Comparison of ENCODE assay signal across 18 cellular contexts in genomic region chr1:16184557-16185303, GRCh38. TPM values are rescaled to one million over a fixed set of nuclear protein-coding genes. Genes with fewer than 3 reads are reported as not detected.
A peak's percentile ranks its signal among the peaks of the same experiment; 100 is the strongest.
DNase-seq lines count a peak whose midpoint lies in the region; ATAC-seq and TF ChIP-seq lines count a peak whose summit lies in the region.
"Had no signal": no experiment of that assay in that cellular context is flagged by ENCODE, and none has a peak within 500 bp of the region (broad histone marks: within the 10 kb centered on the region; RNA-seq: fewer than 3 reads in every experiment).

No MANE protein-coding gene starts in this region.

- peak overlapping the region; percentile 75 for H2AK5ac ChIP-seq in IMR-90 (ENCODE audit: low read depth, low read length)

- no peak overlapping the region for H3K23ac ChIP-seq in IMR-90 (ENCODE audit: low read depth, low read length)

- no peak for TF ChIP-seq EP300 in suprapubic skin (IDR thresholded peaks at IDR 0.05)

- peak overlapping the region; percentile 46; the same call in 1 of the 2 replicates for H2BK20ac ChIP-seq in IMR-90 (ENCODE audit: low read depth, low read length)

- H2AFZ ChIP-seq in IMR-90 (replicated peaks; ENCODE audit: low read length, poor library complexity): peak overlapping the region; percentile 26
- H2AFZ ChIP-seq in hepatocyte: no peak overlapping the region

- no peak for TF ChIP-seq CTCF in IMR-90 (conservative IDR thresholded peaks at IDR 0.05; ENCODE audit: low read depth, low read length)
- no peak for TF ChIP-seq CTCF in hepatocyte (IDR thresholded peaks at IDR 0.05; ENCODE audit: poor library complexity)
- no peak for TF ChIP-seq CTCF in suprapubic skin (IDR thresholded peaks at IDR 0.05)

- H3K14ac ChIP-seq in IMR-90 (replicated peaks; ENCODE audit: low read depth, low read length): no peak overlapping the region

- in situ Hi-C loops in IMR-90 (cut with MboI; ENCODE audit: low sequenced_read_pairs): loop anchor here (5.0 to 25.0 kb wide), 2 partner anchors 107 to 397 kb away; no protein-coding TSS in a partner anchor

- 0 out of 2 replicates have a peak overlapping the region, but pooled peaks have one; percentile 18 for H4K91ac ChIP-seq in IMR-90 (ENCODE audit: insufficient read depth, low read depth, low read length)

- no TSS peak for BruUV-seq in IMR-90 (replicated peaks; lab: Mats Ljungman, UMichigan)

- POLR2A ChIA-PET in IMR-90 (lab: Charles Lee; ENCODE audit: unreplicated experiment) (no interaction called here), HEK293T (lab: Yijun Ruan, JAX) (no interaction called here)

- TF ChIP-seq POLR2A in IMR-90 (IDR thresholded peaks at IDR 0.05; ENCODE audit: low read depth, low read length): no peak
- no peak for TF ChIP-seq POLR2A in suprapubic skin (IDR thresholded peaks at IDR 0.05)

- peak overlapping the region; percentile 5 for H2BK5ac ChIP-seq in IMR-90 (ENCODE audit: low read depth, low read length, poor library complexity, severe bottlenecking)

- H3K9me2 ChIP-seq in hepatocyte (replicated peaks; ENCODE audit: insufficient read depth): no peaks in the 10 kb centered on the region

- H3K27ac ChIP-seq in IMR-90 (ENCODE audit: insufficient read depth, low read length): no peak overlapping the region
- no peak overlapping the region for H3K27ac ChIP-seq in hepatocyte
- H3K27ac ChIP-seq in suprapubic skin: peak overlapping the region; percentile 78

- no peak overlapping the region for H3K9ac ChIP-seq in IMR-90 (ENCODE audit: low read depth, low read length)

- intact Hi-C loops in IMR-90 (cut with micrococcal nuclease): loop anchor here (5.0 kb wide), 2 partner anchors 178 to 387 kb away; no protein-coding TSS in a partner anchor

- H3K4me2 ChIP-seq in IMR-90 (ENCODE audit: low read depth, low read length): no peak overlapping the region
- no peak overlapping the region for H3K4me2 ChIP-seq in hepatocyte

- H2BK120ac ChIP-seq in IMR-90 (ENCODE audit: low read depth, low read length): no peak overlapping the region; the same call in 1 of the 2 replicates

- H3K18ac ChIP-seq in IMR-90 (ENCODE audit: low read depth, low read length): no peak overlapping the region

- no peaks in the 10 kb centered on the region for H3K27me3 ChIP-seq in IMR-90 (ENCODE audit: control insufficient read depth, insufficient read depth, low read length)
- H3K27me3 ChIP-seq in hepatocyte: no peaks in the 10 kb centered on the region
- no peaks in the 10 kb centered on the region for H3K27me3 ChIP-seq in suprapubic skin
- H3K27me3 ChIP-seq: right atrium auricular region had no signal

- H3K79me1 ChIP-seq in IMR-90 (ENCODE audit: low read depth in 1 of 2, low read length in 2 of 2): peaks cover 5 to 16% of the 10 kb centered on the region in 2 experiments; a peak in 3 of 4 replicates

- H3K79me2 ChIP-seq in hepatocyte: no peaks in the 10 kb centered on the region

- H3K4me1 ChIP-seq in IMR-90 (ENCODE audit: control insufficient read depth, insufficient read depth, low read length): peaks cover 19% of the 10 kb centered on the region
- H3K4me1 ChIP-seq in hepatocyte (ENCODE audit: insufficient read depth): peaks cover 24% of the 10 kb centered on the region
- peaks cover 73% of the 10 kb centered on the region for H3K4me1 ChIP-seq in suprapubic skin

- H4K20me1 ChIP-seq in IMR-90 (ENCODE audit: insufficient read depth, low read length) (no peaks in the 10 kb centered on the region), hepatocyte (ENCODE audit: insufficient read depth, poor library complexity, severe bottlenecking) (no peaks in the 10 kb centered on the region)

- H3K9me1 ChIP-seq in IMR-90 (ENCODE audit: insufficient read depth, low read length): peaks cover 5% of the 10 kb centered on the region

- DNase-seq in IMR-90 (no peak), SW480 (ENCODE audit: low spot score) (peak; percentile 30), hepatocyte (ENCODE audit: low spot score) (peak; percentile 6), suprapubic skin (ENCODE audit: low spot score in 2 of 2) (no peak), HEK293T (ENCODE audit: extremely low spot score) (no peak), COLO829 (ENCODE audit: low spot score) (no peak)
- DNase-seq in stimulated activated naive CD4-positive, alpha-beta T cell treated with Interleukin-2 at 50 U/mL for 16 hours (lab: John Stamatoyannopoulos, UW): no peak
- DNase-seq: activated CD4-positive, CD25-positive, alpha-beta regulatory T cell; caudate nucleus; hippocampal formation; Karpas-422; kidney glomerular epithelial cell; mucosa of descending colon; NCI-H1417; NCI-H2171 treated with DMSO at 0.1 percent for 48 hours; SIG-M5 had no signal

- no peak for TF ChIP-seq RAD21 in IMR-90 (IDR thresholded peaks at IDR 0.05; ENCODE audit: low read length)

- WGBS in IMR-90 (ENCODE audit: extremely low coverage in 2 of 2, insufficient read length in 1 of 2), 2 experiments: 60% methylated on average over 1 of the region's 10 CpGs; no CpG with 5 or more reads in 1 of the 2 experiments
- 89% methylated on average over 10 of the region's 10 CpGs for whole genome bisulfite sequencing in hepatocyte (ENCODE audit: low lambda C conversion rate, missing lambda C conversion rate)
- 72% methylated on average over 7 of the region's 10 CpGs for WGBS in suprapubic skin

- no peak overlapping the region for H4K5ac ChIP-seq in IMR-90 (ENCODE audit: low read depth, low read length)

- ATAC-seq in IMR-90 (ENCODE audit: low read depth): no peak
- ATAC-seq: mucosa of descending colon had no signal

- 0 out of 4 replicates have a peak overlapping the region, but pooled peaks of 1 of the 2 experiments have one; percentile 24 for H4K8ac ChIP-seq in IMR-90 (ENCODE audit: low read depth in 2 of 2, low read length in 2 of 2)

- no peaks in the 10 kb centered on the region for H3K9me3 ChIP-seq in IMR-90 (ENCODE audit: control insufficient read depth, insufficient read depth, low read length)
- H3K9me3 ChIP-seq in hepatocyte (ENCODE audit: low read depth): no peaks in the 10 kb centered on the region
- no peaks in the 10 kb centered on the region for H3K9me3 ChIP-seq in suprapubic skin
- H3K9me3 ChIP-seq: mucosa of descending colon, right atrium auricular region had no signal

- CTCF ChIA-PET in IMR-90 (lab: Yijun Ruan, JAX) (interaction anchor here (0.6 kb wide), 1 partner anchor 103 kb away, joined by 4 read pairs; no protein-coding TSS in a partner anchor), HEK293T (lab: Yijun Ruan, JAX) (interaction anchor here (9.1 kb wide), 1 partner anchor 104 kb away, joined by 123 read pairs; no protein-coding TSS in a partner anchor)

- peak overlapping the region; percentile 11; the same call in 1 of the 3 replicates for H2BK15ac ChIP-seq in IMR-90 (ENCODE audit: low read depth, low read length)

- no peak overlapping the region for H3K56ac ChIP-seq in IMR-90 (ENCODE audit: extremely low read depth, insufficient read depth, low read length)

- H3K4ac ChIP-seq in IMR-90 (ENCODE audit: low read depth, low read length): peak overlapping the region; percentile 49

- H3K36me3 ChIP-seq in IMR-90 (ENCODE audit: control insufficient read depth, insufficient read depth, low read length): no peaks in the 10 kb centered on the region
- H3K36me3 ChIP-seq in hepatocyte (replicated peaks; ENCODE audit: insufficient read depth, low read depth): no peaks in the 10 kb centered on the region
- no peaks in the 10 kb centered on the region for H3K36me3 ChIP-seq in suprapubic skin
- H3K36me3 ChIP-seq: right atrium auricular region had no signal

- peak overlapping the region; percentile 66 for H2AK9ac ChIP-seq in IMR-90 (replicated peaks; ENCODE audit: low read depth, low read length, poor library complexity)

- dilution Hi-C loops in IMR-90 (cut with HindIII; ENCODE audit: low sequenced_read_pairs, unreplicated experiment): no loop called here

- H3K4me3 ChIP-seq in IMR-90 (ENCODE audit: insufficient read depth, low read depth, low read length) (no peak overlapping the region), hepatocyte (no peak overlapping the region), suprapubic skin (no peak overlapping the region)
- H3K4me3 ChIP-seq: mucosa of descending colon, right atrium auricular region had no signal

TF ChIP-seq in IMR-90, 13 proteins besides CTCF, POLR2A, EP300 and RAD21:
- TF ChIP-seq MXI1 (IDR thresholded peaks at IDR 0.05; ENCODE audit: borderline replicate concordance, low read depth, low read length) (no peak), MAFK (IDR thresholded peaks at IDR 0.05; ENCODE audit: low read depth, low read length) (no peak), CHD1 (IDR thresholded peaks at IDR 0.05; ENCODE audit: low read depth, low read length) (no peak)

TF ChIP-seq in HEK293T, 16 proteins besides CTCF, POLR2A, EP300 and RAD21 (continues in another document):
- TF ChIP-seq FOXK2 (IDR thresholded peaks at IDR 0.05): no peak
- no peak for TF ChIP-seq HDGF (IDR thresholded peaks at IDR 0.05; ENCODE audit: borderline replicate concordance)
- no peak for TF ChIP-seq SP1 (IDR thresholded peaks at IDR 0.05)
- no peak for TF ChIP-seq ZNF384 (IDR thresholded peaks at IDR 0.05)
- no peak for TF ChIP-seq ELF4 (IDR thresholded peaks at IDR 0.05)
- no peak for TF ChIP-seq NFRKB (IDR thresholded peaks at IDR 0.05)
- no peak for TF ChIP-seq CTBP1 (IDR thresholded peaks at IDR 0.05; ENCODE audit: borderline replicate concordance)
- no peak for TF ChIP-seq SUZ12 (IDR thresholded peaks at IDR 0.05)
- TF ChIP-seq BHLHE40 (IDR thresholded peaks at IDR 0.05; ENCODE audit: borderline replicate concordance): no peak
- TF ChIP-seq FOXA1 (IDR thresholded peaks at IDR 0.05): no peak
- TF ChIP-seq LEF1 (IDR thresholded peaks at IDR 0.05; ENCODE audit: borderline replicate concordance): no peak

RNA-seq across cellular contexts. Expression of gene ARHGEF19, which starts 27.7 kb away (rescaled TPM):
- total RNA-seq in IMR-90 (2012; rRNA removed) (3.3 and 4.5 TPM in 2 replicates), hepatocyte (15.9 and 21.0 TPM in 2 replicates), suprapubic skin (10 to 100 TPM; 33.0 to 83.8 (median 45.7) TPM)
- polyA plus RNA-seq in IMR-90 (2012; rRNA removed) (16.8 and 17.2 TPM in 2 replicates), hepatocyte (24.7 and 24.8 TPM in 2 replicates)
- polyA plus RNA-seq in IMR-90 (2012; cell fraction: cytosol; rRNA removed): 13.6 and 18.3 TPM in 2 replicates
- 34.8 and 65.2 TPM in 2 replicates for polyA plus RNA-seq in IMR-90 (2012; cell fraction: nucleus; rRNA removed; ENCODE audit: low replicate concordance)

RNA-seq across cellular contexts. Expression of gene EPHA2, which starts 28.9 kb away (rescaled TPM):
- total RNA-seq in IMR-90 (2012; rRNA removed): 22.5 and 24.0 TPM in 2 replicates
- 72.6 and 82.5 TPM in 2 replicates for polyA plus RNA-seq in IMR-90 (2012; rRNA removed)
- 65.8 and 89.5 TPM in 2 replicates for polyA plus RNA-seq in IMR-90 (2012; cell fraction: cytosol; rRNA removed)
- polyA plus RNA-seq in IMR-90 (2012; cell fraction: nucleus; rRNA removed; ENCODE audit: low replicate concordance): 96.5 and 215 TPM in 2 replicates
- 26.7 and 27.3 TPM in 2 replicates for total RNA-seq in hepatocyte
- 20.0 and 20.4 TPM in 2 replicates for polyA plus RNA-seq in hepatocyte
- 100 to 1,000 TPM in 3 of 4 donors, 10 to 100 TPM in 1; 59.0 to 145 (median 104) TPM for total RNA-seq in suprapubic skin
- total RNA-seq: activated CD8-positive, alpha-beta memory T cell treated with anti-CD3 and anti-CD28 coated beads for 36 hours had no signal

RNA-seq across cellular contexts. Expression of gene CPLANE2, which starts 52.3 kb away (rescaled TPM):
- total RNA-seq in IMR-90 (2012; rRNA removed) (3.2 and 3.3 TPM in 2 replicates), hepatocyte (5.4 and 6.6 TPM in 2 replicates), suprapubic skin (10 to 100 TPM in 2 of 4 donors, 1 to 10 TPM in 2; 5.2 to 20.4 (median 12.7) TPM)
- polyA plus RNA-seq in IMR-90 (2012; rRNA removed) (5.8 and 7.5 TPM in 2 replicates), hepatocyte (2.9 and 6.6 TPM in 2 replicates)
- polyA plus RNA-seq in IMR-90 (2012; cell fraction: cytosol; rRNA removed): 3.2 and 10.3 TPM in 2 replicates
- polyA plus RNA-seq in IMR-90 (2012; cell fraction: nucleus; rRNA removed; ENCODE audit: low replicate concordance): 3.8 and 21.9 TPM in 2 replicates

Comparison
In these comparisons a context has a peak if more than half of its experiments do, and no peak if none do; other contexts are left out.
1. DNase-seq: peak in SW480 (single experiment) and hepatocyte (single experiment); none in IMR-90 (single experiment), suprapubic skin (0 of 2), HEK293T (single experiment), stimulated activated naive CD4-positive, alpha-beta T cell treated with Interleukin-2 at 50 U/mL for 16 hours (single experiment) and COLO829 (single experiment).